ENCODE assay signal across 21 cellular contexts in genomic region chr4:23838131-23838530, GRCh38. TPM values are rescaled to one million over a fixed set of nuclear protein-coding genes. Genes with fewer than 3 reads are reported as not detected.
A peak's percentile ranks its signal among the peaks of the same experiment; 100 is the strongest.
DNase-seq lines count a peak whose midpoint lies in the region; ATAC-seq, FAIRE-seq and TF ChIP-seq lines count a peak whose summit lies in the region.
"Had no signal": no experiment of that assay in that cellular context is flagged by ENCODE, and none has a peak within 500 bp of the region (broad histone marks: within the 10 kb centered on the region; RNA-seq: fewer than 3 reads in every experiment).

No MANE protein-coding gene starts in this region.

- no peak for TF ChIP-seq POLR2A in GM12892 (IDR thresholded peaks at IDR 0.05; ENCODE audit: low read depth, low read length)

- H3K9me3 ChIP-seq in right atrium auricular region (no peaks in the 10 kb centered on the region), parathyroid adenoma (ENCODE audit: control insufficient read depth, low read length) (no peaks in the 10 kb centered on the region)

- no peak overlapping the region for H3K4me2 ChIP-seq in parathyroid adenoma (ENCODE audit: low read length)

- no peak overlapping the region for H3K4me3 ChIP-seq in right atrium auricular region
- no peak overlapping the region for H3K4me3 ChIP-seq in parathyroid adenoma (ENCODE audit: low read depth, low read length)
- H3K4me3 ChIP-seq: GM23248 had no signal

- no peak for FAIRE-seq in GM12892 (lab: Jason Lieb, UNC)
- FAIRE-seq: GM12891, GM19239, H1 had no signal

- peak overlapping the region in 1 of 2 donors; percentile 57 for H3K27ac ChIP-seq in right atrium auricular region
- peak overlapping the region; percentile 24 for H3K27ac ChIP-seq in parathyroid adenoma
- H3K27ac ChIP-seq: GM23248 had no signal

- peaks cover 3% of the 10 kb centered on the region for H3K9me3 Mint-ChIP-seq in nephron progenitor cell

- no peak overlapping the region for H2AFZ ChIP-seq in parathyroid adenoma
- H2AFZ ChIP-seq: GM23248 had no signal

- DNase-seq in left ventricle myocardium superior (no peak), right atrium auricular region (ENCODE audit: low spot score) (no peak), nephron progenitor cell (no peak), GM12892 (ENCODE audit: insufficient read length) (no peak), KG1 (lab: John Stamatoyannopoulos, UW) (no peak)
- DNase-seq: C1 segment of cervical spinal cord; Calu3; CD4-positive, alpha-beta memory T cell; COR-L47; DMS53; DMS79 treated with DMSO at 0.1 percent for 48 hours; GF-D8; GM23248; H7; HCEC 1CT had no signal

- peak overlapping the region; percentile 60 for H3K27ac Mint-ChIP-seq in nephron progenitor cell
- H3K27ac Mint-ChIP-seq: CD4-positive, alpha-beta memory T cell had no signal

- H3K4me3 Mint-ChIP-seq in nephron progenitor cell, result no peak overlapping the region
- H3K4me3 Mint-ChIP-seq: CD4-positive, alpha-beta memory T cell had no signal

- intact Hi-C loops in left ventricle myocardium superior (cut with micrococcal nuclease), result no loop called here

- no peaks in the 10 kb centered on the region for H3K36me3 Mint-ChIP-seq in nephron progenitor cell (ENCODE audit: low read depth)
- H3K36me3 Mint-ChIP-seq: CD4-positive, alpha-beta memory T cell had no signal

- ATAC-seq in left ventricle myocardium superior, result peak; percentile 5

- peaks cover 22% of the 10 kb centered on the region for H3K4me1 Mint-ChIP-seq in nephron progenitor cell
- H3K4me1 Mint-ChIP-seq: CD4-positive, alpha-beta memory T cell had no signal

- no peak overlapping the region for H3K9ac ChIP-seq in parathyroid adenoma
- H3K9ac ChIP-seq: GM23248 had no signal

- H3K36me3 ChIP-seq in right atrium auricular region (no peaks in the 10 kb centered on the region), parathyroid adenoma (ENCODE audit: control insufficient read depth, insufficient read depth, low read length) (no peaks in the 10 kb centered on the region)

- peaks cover 7% of the 10 kb centered on the region for H3K79me2 ChIP-seq in parathyroid adenoma

- H3K27me3 ChIP-seq in right atrium auricular region (no peaks in the 10 kb centered on the region), parathyroid adenoma (ENCODE audit: control insufficient read depth, insufficient read depth, low read length) (no peaks in the 10 kb centered on the region)

- no peaks in the 10 kb centered on the region for H3K27me3 Mint-ChIP-seq in nephron progenitor cell (ENCODE audit: low read depth, poor library complexity)
- H3K27me3 Mint-ChIP-seq: CD4-positive, alpha-beta memory T cell had no signal

- H3K4me1 ChIP-seq in right atrium auricular region (peaks cover 0 to 7% of the 10 kb centered on the region in 2 donors), parathyroid adenoma (no peaks in the 10 kb centered on the region)

- TF ChIP-seq CTCF in right atrium auricular region (IDR thresholded peaks at IDR 0.05), result no peak
- TF ChIP-seq CTCF in nephron progenitor cell (IDR thresholded peaks at IDR 0.05), result no peak
- no peak for TF ChIP-seq CTCF in parathyroid adenoma (IDR thresholded peaks at IDR 0.05)

RNA-seq across cellular contexts. Expression of gene PPARGC1A, which starts 51.7 kb away (rescaled TPM):
- total RNA-seq in left ventricle myocardium superior (97.2 TPM), right atrium auricular region (10 to 100 TPM; 41.6 to 72.3 TPM)
- not detected for polyA plus RNA-seq in GM12892 (2012; ENCODE audit: missing spikeins)
- total RNA-seq: A673; CD4-positive, alpha-beta memory T cell; G401; GM23248 had no signal
- polyA plus RNA-seq: CD4-positive, alpha-beta memory T cell; GM23248 had no signal
